In genomic region chr5:133930061-133930823, GRCh38 we compare ENCODE assay signal across 9 cellular contexts. TPM values are rescaled to one million over a fixed set of nuclear protein-coding genes. Genes with fewer than 3 reads are reported as not detected.
DNase-seq lines count a peak whose midpoint lies in the region; ATAC-seq and TF ChIP-seq lines count a peak whose summit lies in the region.
"Had no signal": no experiment of that assay in that cellular context is flagged by ENCODE, and none has a peak within 500 bp of the region (broad histone marks: within the 10 kb centered on the region; RNA-seq: fewer than 3 reads in every experiment).

No MANE protein-coding gene starts in this region.

- H3F3A ChIP-seq in smooth muscle cell (ENCODE audit: low read depth): no peaks in the 10 kb centered on the region

- intact Hi-C loops in heart right ventricle (cut with DNase I): loop anchor here in 1 of 10 donors (10.0 kb wide), 1 partner anchor 175 kb away; no protein-coding TSS in a partner anchor
- intact Hi-C loops in left ventricle myocardium inferior (cut with micrococcal nuclease): no loop called here

- TF ChIP-seq CTCF in heart right ventricle (IDR thresholded peaks at IDR 0.05): no peak
- TF ChIP-seq CTCF in left ventricle myocardium inferior (IDR thresholded peaks at IDR 0.05; ENCODE audit: borderline replicate concordance): no peak
- no peak for TF ChIP-seq CTCF in smooth muscle cell (IDR thresholded peaks at IDR 0.05; ENCODE audit: borderline replicate concordance, insufficient read depth, poor library complexity, severe bottlenecking)

- CTCF ChIA-PET in T-cell (lab: Charles Lee): interaction anchor here in 1 of 2 donors (0.8 kb wide), 1 partner anchor 19 kb away, joined by 3 read pairs; no protein-coding TSS in a partner anchor

- POLR2A ChIA-PET in T-cell (lab: Charles Lee): interaction anchor here (0.6 to 1.0 kb wide), 4 partner anchors 39 to 1001 kb away, joined by 3 read pairs; no protein-coding TSS in a partner anchor

- H3K79me2 ChIP-seq in smooth muscle cell (ENCODE audit: low read depth): no peaks in the 10 kb centered on the region

- DNase-seq in heart right ventricle: no peak
- DNase-seq in left ventricle myocardium inferior: no peak
- DNase-seq in T-cell: peak; percentile 30 to 67 (median 48)
- DNase-seq in adipocyte (ENCODE audit: low read depth): peak; percentile 11
- DNase-seq in smooth muscle cell (lab: John Stamatoyannopoulos, UW; ENCODE audit: unreplicated experiment): no peak
- DNase-seq in COLO829 (ENCODE audit: low spot score): no peak

- H3K27ac ChIP-seq in heart right ventricle: peak overlapping the region in 1 of 10 donors; percentile 62
- H3K27ac ChIP-seq in left ventricle myocardium inferior (replicated peaks): no peak overlapping the region
- H3K27ac ChIP-seq in smooth muscle cell (ENCODE audit: low read depth): no peak overlapping the region
- H3K27ac ChIP-seq: A549 had no signal

- ATAC-seq in heart right ventricle: peak in 6 of 8 donors; percentile 18 to 51 (median 40)
- ATAC-seq in T-cell (replicated peaks in 1 of 4): peak; percentile 69 to 95 (median 80)
- ATAC-seq in esophagus mucosa: no peak
- ATAC-seq: A549 had no signal

- no peaks in the 10 kb centered on the region for H3K36me3 Mint-ChIP-seq in T-cell

- no peaks in the 10 kb centered on the region for H3K9me3 Mint-ChIP-seq in T-cell

- no peaks in the 10 kb centered on the region for H4K20me1 ChIP-seq in smooth muscle cell (ENCODE audit: low read depth)

- peak overlapping the region; percentile 66 to 88 (median 80) for H3K4me3 Mint-ChIP-seq in T-cell

- peak overlapping the region; percentile 30 for H3K4me2 ChIP-seq in skeletal muscle satellite cell (ENCODE audit: low read length)
- H3K4me2 ChIP-seq in smooth muscle cell: no peak overlapping the region
- H3K4me2 ChIP-seq: A549 had no signal

- peak overlapping the region in 1 of 10 donors; percentile 24 for H3K4me3 ChIP-seq in heart right ventricle
- no peak overlapping the region for H3K4me3 ChIP-seq in left ventricle myocardium inferior
- no peak overlapping the region for H3K4me3 ChIP-seq in adipocyte (ENCODE audit: low read length)
- no peak overlapping the region for H3K4me3 ChIP-seq in skeletal muscle satellite cell (ENCODE audit: low read length)
- H3K4me3 ChIP-seq in smooth muscle cell: no peak overlapping the region
- H3K4me3 ChIP-seq: A549 had no signal

- H3K27ac Mint-ChIP-seq in T-cell: peak overlapping the region; percentile 95 to 97

- peaks cover 12 to 37% (median 23%) of the 10 kb centered on the region in 3 donors for H3K4me1 Mint-ChIP-seq in T-cell

- H3K9me3 ChIP-seq in heart right ventricle (no peaks in the 10 kb centered on the region), left ventricle myocardium inferior (replicated peaks) (no peaks in the 10 kb centered on the region), adipocyte (ENCODE audit: control insufficient read depth, low read length) (no peaks in the 10 kb centered on the region), skeletal muscle satellite cell (replicated peaks; ENCODE audit: low read length) (no peaks in the 10 kb centered on the region), smooth muscle cell (replicated peaks; ENCODE audit: low read depth) (no peaks in the 10 kb centered on the region)
- H3K9me3 ChIP-seq: A549 had no signal

- 79 to 83% methylated on average over 16 of the region's 16 CpGs for WGBS in heart right ventricle, 2 donors
- 58% methylated on average over 16 of the region's 16 CpGs for WGBS in smooth muscle cell (ENCODE audit: low lambda C conversion rate)

- H3K27me3 ChIP-seq in heart right ventricle (peaks cover 0 to 7% (median 0%) of the 10 kb centered on the region in 7 donors), left ventricle myocardium inferior (ENCODE audit: low read depth) (peaks cover 14% of the 10 kb centered on the region), adipocyte (replicated peaks; ENCODE audit: control insufficient read depth, insufficient read depth, low read length) (peaks cover 33% of the 10 kb centered on the region), skeletal muscle satellite cell (ENCODE audit: control insufficient read depth, insufficient read depth, low read length) (peaks cover 18% of the 10 kb centered on the region), smooth muscle cell (ENCODE audit: low read depth) (no peaks in the 10 kb centered on the region)

- H3K4me1 ChIP-seq in heart right ventricle (peaks cover 0 to 28% (median 5%) of the 10 kb centered on the region in 9 donors), left ventricle myocardium inferior (peaks cover 12% of the 10 kb centered on the region), adipocyte (ENCODE audit: control insufficient read depth, insufficient read depth, low read length) (peaks cover 7% of the 10 kb centered on the region), skeletal muscle satellite cell (ENCODE audit: control insufficient read depth, insufficient read depth, low read length) (peaks cover 8% of the 10 kb centered on the region), smooth muscle cell (ENCODE audit: low read depth) (no peaks in the 10 kb centered on the region)

- H3K9ac ChIP-seq in adipocyte (ENCODE audit: low read length): no peak overlapping the region
- no peak overlapping the region for H3K9ac ChIP-seq in skeletal muscle satellite cell (ENCODE audit: low read depth, low read length)
- no peak overlapping the region for H3K9ac ChIP-seq in smooth muscle cell (ENCODE audit: low read depth)

- H2AFZ ChIP-seq in smooth muscle cell (ENCODE audit: low read depth): no peak overlapping the region

- H3K36me3 ChIP-seq in heart right ventricle (no peaks in the 10 kb centered on the region), left ventricle myocardium inferior (no peaks in the 10 kb centered on the region), adipocyte (ENCODE audit: control insufficient read depth, insufficient read depth, low read length, severe bottlenecking) (no peaks in the 10 kb centered on the region), skeletal muscle satellite cell (ENCODE audit: insufficient read depth, low read length) (no peaks in the 10 kb centered on the region), smooth muscle cell (ENCODE audit: low read depth) (no peaks in the 10 kb centered on the region)

- no peaks in the 10 kb centered on the region for H3K27me3 Mint-ChIP-seq in T-cell

RNA-seq across cellular contexts. Expression of gene C5orf15, which starts 38.2 kb away (rescaled TPM):
- total RNA-seq in heart right ventricle: 10 to 100 TPM; 31.0 to 55.3 (median 34.2) TPM
- polyA plus RNA-seq in heart right ventricle: 10 to 100 TPM; 22.2 to 28.7 TPM
- total RNA-seq in left ventricle myocardium inferior: 34.4 TPM
- 10 to 100 TPM; 12.6 to 14.7 (median 14.5) TPM for total RNA-seq in T-cell
- total RNA-seq in skeletal muscle satellite cell (2012; rRNA removed): 49.8 and 51.0 TPM in 2 replicates
- total RNA-seq in esophagus mucosa: 14.3 TPM
- 128 and 169 TPM in 2 replicates for total RNA-seq in smooth muscle cell
- 64.9 and 66.1 TPM in 2 replicates for polyA plus RNA-seq in smooth muscle cell

Comparison
In these comparisons a context has a peak if more than half of its experiments do, and no peak if none do; other contexts are left out.
1. DNase-seq: peak in T-cell (34 of 34) and adipocyte (single experiment); none in heart right ventricle (0 of 2), left ventricle myocardium inferior (single experiment), smooth muscle cell (single experiment) and COLO829 (single experiment).